Comparison of ENCODE assay signal across 15 cellular contexts in genomic region chr9:137989156-137989555, GRCh38.
A peak's percentile ranks its signal among the peaks of the same experiment; 100 is the strongest.
DNase-seq lines count a peak whose midpoint lies in the region; ATAC-seq and TF ChIP-seq lines count a peak whose summit lies in the region.
"Had no signal": no experiment of that assay in that cellular context is flagged by ENCODE, and none has a peak within 500 bp of the region (broad histone marks: within the 10 kb centered on the region; RNA-seq: fewer than 3 reads in every experiment).

No MANE protein-coding gene starts in this region.

- H3K4me2 ChIP-seq in DND-41 (ENCODE audit: insufficient read depth, low read length) = no peak overlapping the region
- H3K4me2 ChIP-seq: A549 had no signal

- TF ChIP-seq CTCF in heart right ventricle (IDR thresholded peaks at IDR 0.05) (no peak), DND-41 (IDR thresholded peaks at IDR 0.05; ENCODE audit: borderline replicate concordance, extremely low read depth, low read length, poor library complexity, severe bottlenecking) (no peak), osteocyte (IDR thresholded peaks at IDR 0.05) (no peak), testis (IDR thresholded peaks at IDR 0.05) (no peak)

- TF ChIP-seq POLR2A in testis (IDR thresholded peaks at IDR 0.05) = no peak

- H3K9ac ChIP-seq in DND-41 (ENCODE audit: low read depth, low read length) = no peak overlapping the region

- H3K4me3 Mint-ChIP-seq in osteocyte (ENCODE audit: unreplicated experiment) = no peak overlapping the region
- H3K4me3 Mint-ChIP-seq: CD4-positive, CD25-positive, alpha-beta regulatory T cell; HFFc6 had no signal

- no peaks in the 10 kb centered on the region for H3K4me1 Mint-ChIP-seq in osteocyte (ENCODE audit: unreplicated experiment)

- H3K9me3 ChIP-seq in heart right ventricle (no peaks in the 10 kb centered on the region), DND-41 (ENCODE audit: insufficient read depth, low read length, severe bottlenecking) (no peaks in the 10 kb centered on the region), testis (no peaks in the 10 kb centered on the region)
- H3K9me3 ChIP-seq: A549 had no signal

- intact Hi-C loops in left ventricle myocardium superior (cut with micrococcal nuclease) (no loop called here), heart right ventricle (cut with DNase I) (loop anchor here in 1 of 10 donors (10.0 kb wide), 1 partner anchor 144 kb away; no protein-coding TSS in a partner anchor), testis (cut with DNase I; ENCODE audit: low total_unique reads) (no loop called here)

- H4K20me1 ChIP-seq in DND-41 (ENCODE audit: insufficient read depth, low read length) = no peaks in the 10 kb centered on the region; the same call in 1 of the 2 replicates

- H3K36me3 ChIP-seq in heart right ventricle = no peaks in the 10 kb centered on the region
- H3K36me3 ChIP-seq in DND-41 (ENCODE audit: insufficient read depth, low read length) = no peaks in the 10 kb centered on the region
- H3K36me3 ChIP-seq in testis (ENCODE audit: low read depth, missing control alignments) = no peaks in the 10 kb centered on the region

- H3K4me1 ChIP-seq in heart right ventricle (no peaks in the 10 kb centered on the region), DND-41 (ENCODE audit: insufficient read depth, low read length) (no peaks in the 10 kb centered on the region), testis (no peaks in the 10 kb centered on the region)
- H3K4me1 ChIP-seq: A549 had no signal

- 92 to 93% methylated on average over 7 of the region's 7 CpGs for WGBS in heart right ventricle, 2 donors
- WGBS in testis, 2 donors = 88 to 94% methylated on average over 7 of the region's 7 CpGs

- ATAC-seq in left ventricle myocardium superior (no peak), heart right ventricle (no peak), DND-41 (ENCODE audit: insufficient read depth, low read depth) (peak; percentile 84), HG02981 (IDR thresholded peaks at IDR 0.05; ENCODE audit: unreplicated experiment) (no peak)
- ATAC-seq: A549, GM12878 had no signal

- H3K36me3 Mint-ChIP-seq in osteocyte (ENCODE audit: unreplicated experiment) = no peaks in the 10 kb centered on the region
- H3K36me3 Mint-ChIP-seq: CD4-positive, CD25-positive, alpha-beta regulatory T cell had no signal

- no peak overlapping the region for H3K27ac Mint-ChIP-seq in osteocyte (ENCODE audit: unreplicated experiment)
- H3K27ac Mint-ChIP-seq: HFFc6 had no signal

- peaks cover 25% of the 10 kb centered on the region for H3K9me3 Mint-ChIP-seq in osteocyte (ENCODE audit: unreplicated experiment)

- H3K27me3 ChIP-seq in heart right ventricle = peaks cover 0 to 66% (median 24%) of the 10 kb centered on the region in 7 donors
- H3K27me3 ChIP-seq in DND-41 (ENCODE audit: insufficient read depth, low read length, poor library complexity) = no peaks in the 10 kb centered on the region
- H3K27me3 ChIP-seq in testis = no peaks in the 10 kb centered on the region

- no peak overlapping the region for H3K27ac ChIP-seq in heart right ventricle
- H3K27ac ChIP-seq in DND-41 (ENCODE audit: low read length) = no peak overlapping the region
- no peak overlapping the region for H3K27ac ChIP-seq in testis
- H3K27ac ChIP-seq: A549 had no signal

- H3K79me2 ChIP-seq in DND-41 (ENCODE audit: insufficient read depth, low read length) = no peaks in the 10 kb centered on the region

- H3K4me3 ChIP-seq in heart right ventricle (no peak overlapping the region), DND-41 (ENCODE audit: low read depth in 1 of 2, low read length in 2 of 2) (no peak overlapping the region), testis (no peak overlapping the region)
- H3K4me3 ChIP-seq: A549, GM12878 had no signal

- peak; percentile 1 for DNase-seq in left ventricle myocardium superior
- DNase-seq in heart right ventricle = no peak
- DNase-seq in DND-41 = peak; percentile 40
- DNase-seq in osteocyte (ENCODE audit: extremely low spot score, unreplicated experiment) = peak; percentile 59
- peak; percentile 4 for DNase-seq in testis
- no peak for DNase-seq in NCI-H82 treated with DMSO at 0.1 percent for 48 hours (lab: John Stamatoyannopoulos, UW; ENCODE audit: unreplicated experiment)
- DNase-seq: Calu3; CD4-positive, CD25-positive, alpha-beta regulatory T cell; DMS 273 treated with DMSO at 0.1 percent for 48 hours; HCEC 1CT; HFFc6; IMR-90 had no signal

- H2AFZ ChIP-seq in DND-41 (ENCODE audit: low read depth, low read length) = no peak overlapping the region

- H3K27me3 Mint-ChIP-seq in osteocyte (ENCODE audit: unreplicated experiment) = peaks cover 4% of the 10 kb centered on the region

Comparison
In these comparisons a context has a peak if more than half of its experiments do, and no peak if none do; other contexts are left out.
1. DNase-seq: peak in left ventricle myocardium superior (single experiment), DND-41 (single experiment), osteocyte (single experiment) and testis (single experiment); none in heart right ventricle (0 of 2) and NCI-H82 treated with DMSO at 0.1 percent for 48 hours (single experiment).